ENCODE assay signal across 8 cellular contexts in genomic region chr2:231052494-231053451, GRCh38. TPM values are rescaled to one million over a fixed set of nuclear protein-coding genes. Genes with fewer than 3 reads are reported as not detected.
DNase-seq lines count a peak whose midpoint lies in the region; ATAC-seq and TF ChIP-seq lines count a peak whose summit lies in the region.

No MANE protein-coding gene starts in this region.

- DNase-seq in DMS53 (lab: John Stamatoyannopoulos, UW) (peak; percentile 91), KG1 (lab: John Stamatoyannopoulos, UW) (peak; percentile 43), SHP77 treated with DMSO at 0.1 percent for 48 hours (lab: John Stamatoyannopoulos, UW) (peak; percentile 73), activated gamma-delta T cell treated with Interleukin-2 at 50 U/mL for 16 hours (peak; percentile 77), nucleus accumbens (lab: John Stamatoyannopoulos, UW) (peak in 51 of 56 donors; percentile 41 to 89 (median 75)), superior temporal gyrus (ENCODE audit: extremely low spot score) (peak; percentile 91)

- no peak for TF ChIP-seq POLR2A in gastroesophageal sphincter (IDR thresholded peaks at IDR 0.05)

- ATAC-seq in GM21576 (IDR thresholded peaks at IDR 0.05; ENCODE audit: unreplicated experiment) = peak; percentile 57
- ATAC-seq in gastroesophageal sphincter = peak; percentile 79

- peak overlapping the region in 3 of 4 donors; percentile 64 to 73 (median 70) for H3K27ac ChIP-seq in gastroesophageal sphincter

- peak overlapping the region; percentile 56 to 60 for H3K4me3 ChIP-seq in gastroesophageal sphincter

- 27 to 41% methylated on average over 8 to 10 of the region's 62 CpGs for WGBS in gastroesophageal sphincter (ENCODE audit: low coverage in 1 of 2), 2 donors

- no peaks in the 10 kb centered on the region for H3K9me3 ChIP-seq in gastroesophageal sphincter

- peak; percentile 72 to 99 (median 84) for TF ChIP-seq CTCF in gastroesophageal sphincter (IDR thresholded peaks at IDR 0.05)

- peaks cover 28% of the 10 kb centered on the region for H3K27me3 ChIP-seq in gastroesophageal sphincter

- peaks cover 0 to 27% (median 7%) of the 10 kb centered on the region in 3 donors for H3K4me1 ChIP-seq in gastroesophageal sphincter

- no peaks in the 10 kb centered on the region for H3K36me3 ChIP-seq in gastroesophageal sphincter

- no peak for TF ChIP-seq EP300 in gastroesophageal sphincter (IDR thresholded peaks at IDR 0.05)

RNA-seq across cellular contexts. Expression of gene PSMD1, which starts 3.9 kb away (rescaled TPM):
- total RNA-seq in gastroesophageal sphincter = 10 to 100 TPM; 58.8 to 93.4 (median 65.9) TPM

RNA-seq across cellular contexts. Expression of gene C2orf72, which starts 15.4 kb away (rescaled TPM):
- total RNA-seq in gastroesophageal sphincter = under 1 TPM in 2 of 4 donors, not detected in 2; 0.19 to 0.54 TPM

RNA-seq across cellular contexts. Expression of gene SPATA3, which starts 56.9 kb away (rescaled TPM):
- not detected for total RNA-seq in gastroesophageal sphincter

Comparison
In these comparisons a context has a peak if more than half of its experiments do, and no peak if none do; other contexts are left out.
1. Peak in every context shown above with its lines: DNase-seq, ATAC-seq, H3K4me3 ChIP-seq and H3K27ac ChIP-seq.